ENCODE assay signal across 9 cellular contexts in genomic region chr6:52399511-52400315, GRCh38. TPM values are rescaled to one million over a fixed set of nuclear protein-coding genes. Genes with fewer than 3 reads are reported as not detected.
DNase-seq lines count a peak whose midpoint lies in the region; ATAC-seq and TF ChIP-seq lines count a peak whose summit lies in the region.
"Had no signal": no experiment of that assay in that cellular context is flagged by ENCODE, and none has a peak within 500 bp of the region (broad histone marks: within the 10 kb centered on the region; RNA-seq: fewer than 3 reads in every experiment).

No MANE protein-coding gene starts in this region.

- H3K4me2 ChIP-seq in mammary epithelial cell (ENCODE audit: insufficient read depth, low read depth, low read length): peak overlapping the region; percentile 43

- no peaks in the 10 kb centered on the region for H3K36me3 ChIP-seq in mammary epithelial cell (ENCODE audit: insufficient read depth, low read length)
- H3K36me3 ChIP-seq in tibial artery: peaks cover 5 to 10% (median 5%) of the 10 kb centered on the region in 3 donors

- dilution Hi-C loops in mammary epithelial cell (cut with HindIII; ENCODE audit: low sequenced_read_pairs): loop anchor here (25.0 kb wide), 1 partner anchor 263 kb away; the partner anchor contains the start of gene TMEM14A

- intact Hi-C loops in CD14-positive monocyte (cut with micrococcal nuclease): loop anchor here in 1 of 2 donors (10.0 kb wide), 1 partner anchor 115 kb away; the partner anchor contains the start of gene MCM3
- intact Hi-C loops in mammary epithelial cell (cut with micrococcal nuclease): loop anchor here (1.0 to 2.0 kb wide), 4 partner anchors 37 to 236 kb away; partner anchors contain the start of gene PAQR8
- intact Hi-C loops in tibial artery (cut with DNase I; ENCODE audit: low total_unique reads): loop anchor here (5.0 kb wide), 1 partner anchor 117 kb away; the partner anchor contains the start of gene MCM3

- WGBS in mammary epithelial cell (ENCODE audit: low coverage, missing lambda C conversion rate): 95% methylated on average over 1 of the region's 3 CpGs

- H3K27ac Mint-ChIP-seq in CD14-positive monocyte: peak overlapping the region in 1 of 7 donors; percentile 10

- CTCF ChIA-PET in mammary epithelial cell (lab: Charles Lee; ENCODE audit: low non-redundant PET): interaction anchor here (0.6 kb wide), 2 partner anchors 116 to 712 kb away, joined by 3 to 4 read pairs; no protein-coding TSS in a partner anchor

- TF ChIP-seq CTCF in CD14-positive monocyte (IDR thresholded peaks at IDR 0.05): peak; percentile 86
- TF ChIP-seq CTCF in GM13977 (IDR thresholded peaks at IDR 0.05; ENCODE audit: extremely low read depth, insufficient read depth, missing control alignments): peak; percentile 85
- TF ChIP-seq CTCF in mammary epithelial cell (conservative IDR thresholded peaks at IDR 0.05 in 1 of 2, IDR thresholded peaks at IDR 0.05 in 1 of 2; ENCODE audit: extremely low read depth in 1 of 2, insufficient read depth in 1 of 2, low read depth in 1 of 2, low read length in 2 of 2): peak; percentile 89 to 91
- peak; percentile 63 to 72 for TF ChIP-seq CTCF in tibial artery (IDR thresholded peaks at IDR 0.05)

- peaks cover 13% of the 10 kb centered on the region for H3K4me1 Mint-ChIP-seq in CD14-positive monocyte

- H2AFZ ChIP-seq in mammary epithelial cell (ENCODE audit: low read depth, low read length): no peak overlapping the region

- H3K4me3 ChIP-seq in mammary epithelial cell (replicated peaks in 1 of 3; ENCODE audit: insufficient read depth in 1 of 3, low read depth in 2 of 3, low read length in 3 of 3) (no peak overlapping the region), tibial artery (no peak overlapping the region)
- H3K4me3 ChIP-seq: SK-N-MC had no signal

- in situ Hi-C loops in GM13977 (cut with MboI; ENCODE audit: low pct_unique_long_range_greater_than_20kb, low sequenced_read_pairs, unreplicated experiment): loop anchor here (5.0 to 10.0 kb wide), 2 partner anchors 107 to 235 kb away; no protein-coding TSS in a partner anchor
- in situ Hi-C loops in mammary epithelial cell (cut with MboI; ENCODE audit: low sequenced_read_pairs in 2 of 2): loop anchor here (5.0 to 10.0 kb wide), 2 partner anchors 107 to 235 kb away; no protein-coding TSS in a partner anchor

- H3K27me3 ChIP-seq in mammary epithelial cell (ENCODE audit: insufficient read depth, low read length) (no peaks in the 10 kb centered on the region), tibial artery (no peaks in the 10 kb centered on the region)

- no peaks in the 10 kb centered on the region for H3K9me3 ChIP-seq in mammary epithelial cell (replicated peaks; ENCODE audit: insufficient read depth, low read length)
- no peaks in the 10 kb centered on the region for H3K9me3 ChIP-seq in tibial artery

- no peak overlapping the region for H3K4me3 Mint-ChIP-seq in CD14-positive monocyte

- peaks cover 21 to 24% of the 10 kb centered on the region in 2 donors for H3K36me3 Mint-ChIP-seq in CD14-positive monocyte

- H3K27ac ChIP-seq in mammary epithelial cell (ENCODE audit: insufficient read depth, low read depth, low read length) (no peak overlapping the region), tibial artery (no peak overlapping the region)
- H3K27ac ChIP-seq: SK-N-MC had no signal

- ATAC-seq in HG03439 (IDR thresholded peaks at IDR 0.05; ENCODE audit: unreplicated experiment): no peak

- no peaks in the 10 kb centered on the region for H3K27me3 Mint-ChIP-seq in CD14-positive monocyte (ENCODE audit: low read depth in 3 of 3)

- H4K20me1 ChIP-seq in mammary epithelial cell (ENCODE audit: insufficient read depth, low read length): no peaks in the 10 kb centered on the region

- no peaks in the 10 kb centered on the region for H3K79me2 ChIP-seq in mammary epithelial cell (ENCODE audit: insufficient read depth, low read length)

- H3K9ac ChIP-seq in mammary epithelial cell (ENCODE audit: insufficient read depth, low read length): no peak overlapping the region

- peaks cover 8% of the 10 kb centered on the region for H3K4me1 ChIP-seq in mammary epithelial cell (ENCODE audit: insufficient read depth, low read length)
- no peaks in the 10 kb centered on the region for H3K4me1 ChIP-seq in tibial artery

- BruUV-seq in mammary epithelial cell (replicated peaks; lab: Mats Ljungman, UMichigan): no TSS peak

- H3K9me3 Mint-ChIP-seq in CD14-positive monocyte: peaks cover 0 to 7% (median 0%) of the 10 kb centered on the region in 7 donors

- DNase-seq in CD14-positive monocyte (ENCODE audit: low spot score) (no peak), GM13977 (ENCODE audit: low spot score) (peak; percentile 50), LHCN-M2 (ENCODE audit: low read depth) (peak; percentile 63), SHP77 treated with DMSO at 0.1 percent for 48 hours (lab: John Stamatoyannopoulos, UW) (peak; percentile 33), mammary epithelial cell (peak; percentile 60), kidney glomerular epithelial cell (lab: John Stamatoyannopoulos, UW) (peak; percentile 69), tibial artery (no peak)

RNA-seq across cellular contexts. Expression of gene EFHC1, which starts 20.4 kb away (rescaled TPM):
- polyA plus RNA-seq in CD14-positive monocyte (1 to 10 TPM in 1 of 2 donors, under 1 TPM in 1; 0.30 to 2.3 TPM), mammary epithelial cell (10.5 TPM)
- total RNA-seq in LHCN-M2 (2014; rRNA removed) (31.8 and 41.9 TPM in 2 replicates), mammary epithelial cell (10 to 100 TPM; 16.3 to 17.6 TPM)
- 15.5 TPM for polyA plus RNA-seq in LHCN-M2 (2012)
- 13.2 TPM for polyA minus RNA-seq in mammary epithelial cell

RNA-seq across cellular contexts. Expression of gene PAQR8, which starts 37.8 kb away (rescaled TPM):
- polyA plus RNA-seq in CD14-positive monocyte: 10 to 100 TPM in 1 of 2 donors, 1 to 10 TPM in 1; 6.8 to 17.4 TPM
- 7.2 and 9.2 TPM in 2 replicates for total RNA-seq in LHCN-M2 (2014; rRNA removed)
- 2.2 TPM for polyA plus RNA-seq in LHCN-M2 (2012)
- total RNA-seq in mammary epithelial cell: 1 to 10 TPM in 1 of 2 donors, under 1 TPM in 1; 0.17 to 3.4 TPM
- polyA plus RNA-seq in mammary epithelial cell: 1.4 TPM
- 2.2 TPM for polyA minus RNA-seq in mammary epithelial cell

Comparison
In these comparisons a context has a peak if more than half of its experiments do, and no peak if none do; other contexts are left out.
1. DNase-seq: peak in GM13977 (single experiment), LHCN-M2 (single experiment), SHP77 treated with DMSO at 0.1 percent for 48 hours (single experiment), mammary epithelial cell (single experiment) and kidney glomerular epithelial cell (single experiment); none in CD14-positive monocyte (single experiment) and tibial artery (0 of 2).
2. Peak in every context shown above with its lines, with median percentiles within 50 percentile points of each other: CTCF ChIP-seq.